Comparison of ENCODE assay signal across 21 cellular contexts in genomic region chr2:42192010-42192373, GRCh38.
"Had no signal": no experiment of that assay in that cellular context is flagged by ENCODE, and none has a peak within 500 bp of the region (broad histone marks: within the 10 kb centered on the region; RNA-seq: fewer than 3 reads in every experiment).

No MANE protein-coding gene starts in this region.

- H3K27me3 Mint-ChIP-seq: activated CD4-positive, alpha-beta memory T cell treated with anti-CD3 and anti-CD28 coated beads, Interleukin-2, amount 10 ng/mL, durations not matched to agents 7 days and 5 days; activated CD8-positive, alpha-beta memory T cell treated with anti-CD3 and anti-CD28 coated beads, Interleukin-2, amount 10 ng/mL, durations not matched to agents 7 days and 5 days; brain had no signal

- H3K4me3 Mint-ChIP-seq: activated CD4-positive, alpha-beta memory T cell treated with anti-CD3 and anti-CD28 coated beads, Interleukin-2, amount 10 ng/mL, durations not matched to agents 7 days and 5 days; activated CD8-positive, alpha-beta memory T cell treated with anti-CD3 and anti-CD28 coated beads, Interleukin-2, amount 10 ng/mL, durations not matched to agents 7 days and 5 days; neural progenitor cell had no signal

- H3K4me3 ChIP-seq: dorsolateral prefrontal cortex, lower lobe of right lung, neural progenitor cell, prostate gland, SK-N-MC, skin epidermis, testis, upper lobe of right lung had no signal

- H3K9me3 Mint-ChIP-seq: activated CD4-positive, alpha-beta memory T cell treated with anti-CD3 and anti-CD28 coated beads, Interleukin-2, amount 10 ng/mL, durations not matched to agents 7 days and 5 days; brain; neural progenitor cell had no signal

- H3K4me1 ChIP-seq: prostate gland had no signal

- ATAC-seq: right cardiac atrium, upper lobe of right lung had no signal

- DNase-seq: activated CD4-positive, alpha-beta memory T cell treated with anti-CD3 and anti-CD28 coated beads, Interleukin-2, amount 10 ng/mL, durations not matched to agents 7 days and 5 days; activated CD4-positive, alpha-beta T cell treated with anti-CD3 and anti-CD28 coated beads for 48 hours; activated CD4-positive, CD25-positive, alpha-beta regulatory T cell; activated CD8-positive, alpha-beta memory T cell treated with anti-CD3 and anti-CD28 coated beads, Interleukin-2, amount 10 ng/mL, durations not matched to agents 7 days and 5 days; activated effector memory CD4-positive, alpha-beta T cell treated with anti-CD3 and anti-CD28 coated beads, Interleukin-2, amount 50 U/mL, for 16 hours; caudate nucleus; dorsolateral prefrontal cortex; hippocampal formation; lower lobe of right lung; midbrain; right cardiac atrium; stimulated activated CD4-positive, alpha-beta T cell treated with anti-CD3 and anti-CD28 coated beads, Interleukin-15, amount 100 ng/mL, for 24 hours; stimulated activated CD4-positive, alpha-beta T cell treated with anti-CD3 and anti-CD28 coated beads, Interleukin-2, amount 100 ng/mL, for 48 hours; T-helper 9 cell; testis; upper lobe of right lung had no signal

- H3K36me3 ChIP-seq: lower lobe of right lung, neural progenitor cell, prostate gland, upper lobe of right lung had no signal

- H3K27ac Mint-ChIP-seq: neural progenitor cell had no signal

- H3K9me3 ChIP-seq: lower lobe of right lung, prostate gland, testis, upper lobe of right lung had no signal
